Comparison of ENCODE assay signal across 17 cellular contexts in genomic region chr2:24872344-24873115, GRCh38. TPM values are rescaled to one million over a fixed set of nuclear protein-coding genes. Genes with fewer than 3 reads are reported as not detected.
DNase-seq lines count a peak whose midpoint lies in the region; ATAC-seq, FAIRE-seq and TF ChIP-seq lines count a peak whose summit lies in the region.
"Had no signal": no experiment of that assay in that cellular context is flagged by ENCODE, and none has a peak within 500 bp of the region (broad histone marks: within the 10 kb centered on the region; RNA-seq: fewer than 3 reads in every experiment).

No MANE protein-coding gene starts in this region.

- CTCF ChIA-PET in HepG2 (lab: Yijun Ruan, JAX; ENCODE audit: low intra/inter-chr PET ratio, low total read pairs) (no interaction called here), HEK293T (lab: Yijun Ruan, JAX) (no interaction called here)

- H3K4me1 ChIP-seq in HepG2 (ENCODE audit: insufficient read depth, low read length) (peaks cover 17% of the 10 kb centered on the region), right lobe of liver (no peaks in the 10 kb centered on the region), gastroesophageal sphincter (peaks cover 0 to 43% (median 13%) of the 10 kb centered on the region in 3 donors), gastrocnemius medialis (peaks cover 0 to 3% of the 10 kb centered on the region in 2 donors)
- H3K4me1 ChIP-seq: SJSA1 had no signal

- H4K20me1 ChIP-seq in HepG2 (ENCODE audit: insufficient read depth, low read length), result no peaks in the 10 kb centered on the region

- no peak for TF ChIP-seq RAD21 in HepG2 (CRISPR knock-in tag; IDR thresholded peaks at IDR 0.05)

- in situ Hi-C loops in HepG2 (cut with HindIII; ENCODE audit: extremely low pct_ligation_motif_present, low pct_unique_long_range_greater_than_20kb), result no loop called here
- in situ Hi-C loops in gastrocnemius medialis (cut with MboI; ENCODE audit: low sequenced_read_pairs in 4 of 4), result no loop called here

- no peak for FAIRE-seq in HepG2 (lab: Jason Lieb, UNC)

- BruUV-seq in HepG2 (replicated peaks; lab: Mats Ljungman, UMichigan), result no TSS peak

- ATAC-seq in HepG2 (peak; percentile 33), right lobe of liver (no peak), gastroesophageal sphincter (no peak), gastrocnemius medialis (no peak), GM21526 (IDR thresholded peaks at IDR 0.05; ENCODE audit: low FRiP score, unreplicated experiment) (no peak), GM19397 (IDR thresholded peaks at IDR 0.05; ENCODE audit: unreplicated experiment) (no peak)

- TF ChIP-seq POLR2A in HepG2 (IDR thresholded peaks at IDR 0.05; ENCODE audit: insufficient read depth in 1 of 2, low read depth in 2 of 2, low read length in 2 of 2) (no peak), right lobe of liver (IDR thresholded peaks at IDR 0.05) (no peak), gastroesophageal sphincter (IDR thresholded peaks at IDR 0.05) (no peak), gastrocnemius medialis (IDR thresholded peaks at IDR 0.05) (no peak)

- intact Hi-C loops in HepG2 (cut with micrococcal nuclease; ENCODE audit: unreplicated experiment), result no loop called here
- intact Hi-C loops in right lobe of liver (cut with DNase I), result no loop called here
- intact Hi-C loops in gastrocnemius medialis (cut with DNase I; ENCODE audit: low total_unique reads), result no loop called here

- H3K4me3 ChIP-seq in HepG2 (replicated peaks in 1 of 3; ENCODE audit: insufficient read depth in 1 of 3, low read depth in 2 of 3, low read length in 3 of 3) (peak overlapping the region in 1 of 3 experiments; percentile 19; a peak in 1 of 6 replicates), right lobe of liver (no peak overlapping the region), gastroesophageal sphincter (no peak overlapping the region), gastrocnemius medialis (no peak overlapping the region)
- H3K4me3 ChIP-seq: BLaER1 treated with 17β-estradiol and CSF1 and Interleukin-3, amounts not matched to agents 10 nM and 100 nM; MG63; PC-9; SJSA1 had no signal

- H3K27me3 ChIP-seq in HepG2 (ENCODE audit: control insufficient read depth in 1 of 2, insufficient read depth in 2 of 2, low read length in 2 of 2), result peaks cover 0 to 24% of the 10 kb centered on the region in 2 experiments; a peak in 1 of 5 replicates
- no peaks in the 10 kb centered on the region for H3K27me3 ChIP-seq in right lobe of liver
- H3K27me3 ChIP-seq in gastroesophageal sphincter, result no peaks in the 10 kb centered on the region
- no peaks in the 10 kb centered on the region for H3K27me3 ChIP-seq in gastrocnemius medialis
- H3K27me3 ChIP-seq: BLaER1 treated with 17β-estradiol and CSF1 and Interleukin-3, amounts not matched to agents 10 nM and 100 nM; MG63; SJSA1 had no signal

- no peak overlapping the region for H3K9ac ChIP-seq in HepG2 (ENCODE audit: insufficient read depth, low read depth, low read length)
- H3K9ac ChIP-seq: BLaER1 treated with 17β-estradiol and CSF1 and Interleukin-3, amounts not matched to agents 10 nM and 100 nM had no signal

- H3K36me3 ChIP-seq in HepG2 (replicated peaks in 1 of 2; ENCODE audit: control insufficient read depth in 1 of 2, insufficient read depth in 2 of 2, low read length in 2 of 2) (no peaks in the 10 kb centered on the region), right lobe of liver (no peaks in the 10 kb centered on the region), gastroesophageal sphincter (no peaks in the 10 kb centered on the region), gastrocnemius medialis (no peaks in the 10 kb centered on the region)
- H3K36me3 ChIP-seq: SJSA1 had no signal

- peak overlapping the region; percentile 37 for H3K4me2 ChIP-seq in HepG2 (ENCODE audit: low read depth, low read length)
- H3K4me2 ChIP-seq: PC-9 had no signal

- H3K79me2 ChIP-seq in HepG2 (ENCODE audit: insufficient read depth, low read length), result no peaks in the 10 kb centered on the region

- TF ChIP-seq CTCF in HepG2 (CRISPR knock-in tag; IDR thresholded peaks at IDR 0.05) (no peak), right lobe of liver (IDR thresholded peaks at IDR 0.05) (no peak), gastroesophageal sphincter (IDR thresholded peaks at IDR 0.05) (no peak), gastrocnemius medialis (IDR thresholded peaks at IDR 0.05 in 4 of 5, conservative IDR thresholded peaks at IDR 0.05 in 1 of 5) (no peak)

- 59% methylated on average over 17 of the region's 19 CpGs for WGBS in HepG2 (ENCODE audit: low lambda C conversion rate)
- 88% methylated on average over 6 of the region's 19 CpGs for whole genome bisulfite sequencing in right lobe of liver (ENCODE audit: insufficient coverage, low coverage, low lambda C conversion rate, missing lambda C conversion rate)
- WGBS in gastroesophageal sphincter (ENCODE audit: low coverage in 1 of 2), 2 donors, result 85% methylated on average over 5 of the region's 19 CpGs; no CpG with 5 or more reads in 1 of the 2 donors

- H3K9me3 ChIP-seq in HepG2 (ENCODE audit: low read length) (no peaks in the 10 kb centered on the region), right lobe of liver (no peaks in the 10 kb centered on the region), gastroesophageal sphincter (no peaks in the 10 kb centered on the region), gastrocnemius medialis (no peaks in the 10 kb centered on the region)
- H3K9me3 ChIP-seq: BLaER1 treated with 17β-estradiol and CSF1 and Interleukin-3, amounts not matched to agents 10 nM and 100 nM; MG63; SJSA1 had no signal

- H3K27ac ChIP-seq in HepG2 (ENCODE audit: extremely low read length, insufficient read depth, low read length) (no peak overlapping the region), right lobe of liver (no peak overlapping the region), gastroesophageal sphincter (peak overlapping the region in 3 of 4 donors; percentile 39 to 77 (median 73)), gastrocnemius medialis (peak overlapping the region; percentile 61 to 73 (median 70))
- H3K27ac ChIP-seq: BLaER1 treated with 17β-estradiol and CSF1 and Interleukin-3, amounts not matched to agents 10 nM and 100 nM; PC-9; SJSA1; WERI-Rb-1 had no signal

- DNase-seq in HepG2 (ENCODE audit: low spot score) (no peak), right lobe of liver (no peak), gastrocnemius medialis (no peak), HEK293T (ENCODE audit: extremely low spot score) (no peak)
- DNase-seq in central memory CD4-positive, alpha-beta T cell, result no peak
- DNase-seq: activated CD4-positive, alpha-beta memory T cell treated with anti-CD3 and anti-CD28 coated beads for 36 hours; activated T-cell treated with anti-CD3 and anti-CD28 coated beads for 4 hours; MG63; NCI-H82; T-helper 2 cell; WERI-Rb-1 had no signal

- POLR2A ChIA-PET in HepG2 (lab: Yijun Ruan, JAX), result no interaction called here
- POLR2A ChIA-PET in HEK293T (lab: Yijun Ruan, JAX), result no interaction called here

- no peak for TF ChIP-seq EP300 in HepG2 (IDR thresholded peaks at IDR 0.05; ENCODE audit: low read depth in 2 of 2, low read length in 2 of 2)
- TF ChIP-seq EP300 in HepG2 (CRISPR knock-in tag; IDR thresholded peaks at IDR 0.05; ENCODE audit: borderline replicate concordance), result no peak
- no peak for TF ChIP-seq EP300 in gastroesophageal sphincter (IDR thresholded peaks at IDR 0.05)

- no peak overlapping the region for H2AFZ ChIP-seq in HepG2 (ENCODE audit: low read length)
- H2AFZ ChIP-seq: PC-9 had no signal

TF ChIP-seq in HepG2, 621 proteins besides CTCF, POLR2A, EP300 and RAD21 (continues in another document):
- 0 out of 2 replicates have a peak, but pooled peaks have one; percentile 23 for TF ChIP-seq NFKB2 (CRISPR knock-in tag; IDR thresholded peaks at IDR 0.05; ENCODE audit: borderline replicate concordance)

TF ChIP-seq in HEK293T, 16 proteins besides CTCF, POLR2A, EP300 and RAD21:
- TF ChIP-seq ZNF384 (IDR thresholded peaks at IDR 0.05), result no peak
- no peak for TF ChIP-seq SP1 (IDR thresholded peaks at IDR 0.05)
- TF ChIP-seq FOXA1 (IDR thresholded peaks at IDR 0.05), result no peak
- TF ChIP-seq SUZ12 (IDR thresholded peaks at IDR 0.05), result no peak
- no peak for TF ChIP-seq FOXM1 (IDR thresholded peaks at IDR 0.05; ENCODE audit: borderline replicate concordance)
- TF ChIP-seq LEF1 (IDR thresholded peaks at IDR 0.05; ENCODE audit: borderline replicate concordance), result no peak
- TF ChIP-seq ELF4 (IDR thresholded peaks at IDR 0.05), result no peak
- no peak for TF ChIP-seq CTBP1 (IDR thresholded peaks at IDR 0.05; ENCODE audit: borderline replicate concordance)
- no peak for TF ChIP-seq TARDBP (IDR thresholded peaks at IDR 0.05)
- TF ChIP-seq FOXK2 (IDR thresholded peaks at IDR 0.05), result no peak
- TF ChIP-seq ARNT (IDR thresholded peaks at IDR 0.05), result no peak
- no peak for TF ChIP-seq BHLHE40 (IDR thresholded peaks at IDR 0.05; ENCODE audit: borderline replicate concordance)

RNA-seq across cellular contexts. Expression of gene ADCY3, which starts 47.5 kb away (rescaled TPM):
- total RNA-seq in HepG2 (2016; rRNA removed; fragmentation: Illumina TruSeq; extraction: Trizol), result 0.11 TPM in 1 of 2 replicates, not detected in the other
- not detected in 2 replicates for total RNA-seq in HepG2 (2016; cell fraction: cytosol; rRNA removed; fragmentation: Illumina TruSeq; extraction: Trizol; ENCODE audit: low read depth)
- 0.13 and 0.21 TPM in 2 replicates for total RNA-seq in HepG2 (2016; cell fraction: insoluble cytoplasmic fraction; rRNA removed; fragmentation: Illumina TruSeq; extraction: Trizol)
- total RNA-seq in HepG2 (2016; cell fraction: membrane; rRNA removed; fragmentation: Illumina TruSeq; extraction: Trizol), result 0.21 TPM in 1 of 2 replicates, not detected in the other
- not detected in 2 replicates for total RNA-seq in HepG2 (2016; cell fraction: nucleus; rRNA removed; fragmentation: Illumina TruSeq; extraction: Trizol)
- polyA plus RNA-seq in HepG2 (2011; rRNA removed), result 0.40 and 0.61 TPM in 2 replicates
- 0.10 and 0.42 TPM in 2 replicates for polyA plus RNA-seq in HepG2 (2011; cell fraction: cytosol; rRNA removed)
- 1.8 and 2.6 TPM in 2 replicates for polyA plus RNA-seq in HepG2 (2011; cell fraction: nucleus; rRNA removed)
- polyA plus RNA-seq in HepG2 (2012), result 0.12 and 0.13 TPM in 2 replicates
- polyA plus RNA-seq in HepG2 (2016; cell fraction: cytosol; fragmentation: Illumina TruSeq; extraction: Trizol; ENCODE audit: low read depth), result not detected in 2 replicates
- not detected in 2 replicates for polyA plus RNA-seq in HepG2 (2016; cell fraction: insoluble cytoplasmic fraction; fragmentation: Illumina TruSeq; extraction: Trizol; ENCODE audit: low read depth)
- polyA plus RNA-seq in HepG2 (2016; cell fraction: membrane; fragmentation: Illumina TruSeq; extraction: Trizol; ENCODE audit: low read depth), result 0.36 TPM in 1 of 2 replicates, not detected in the other
- not detected in 2 replicates for polyA plus RNA-seq in HepG2 (2016; cell fraction: nucleus; fragmentation: Illumina TruSeq; extraction: Trizol; ENCODE audit: insufficient read depth, low read depth)
- 1.3 and 222 TPM in 2 replicates for polyA minus RNA-seq in HepG2 (2011; rRNA and poly(A)+ RNA removed; ENCODE audit: low replicate concordance)
- 1.1 and 1.8 TPM in 2 replicates for polyA minus RNA-seq in HepG2 (2011; cell fraction: cytosol; rRNA and poly(A)+ RNA removed)
- 0.77 and 1.2 TPM in 2 replicates for polyA minus RNA-seq in HepG2 (2011; cell fraction: nucleus; rRNA and poly(A)+ RNA removed)
- 1 to 10 TPM; 2.2 to 7.0 (median 5.6) TPM for total RNA-seq in right lobe of liver
- 10 to 100 TPM; 32.5 to 54.5 (median 39.9) TPM for total RNA-seq in gastroesophageal sphincter
- total RNA-seq in gastrocnemius medialis, result 10 to 100 TPM in 2 of 4 donors, 1 to 10 TPM in 2; 3.9 to 16.6 (median 12.3) TPM

Comparison
In these comparisons a context has a peak if more than half of its experiments do, and no peak if none do; other contexts are left out.
1. H3K27ac ChIP-seq: peak in gastroesophageal sphincter (3 of 4) and gastrocnemius medialis (4 of 4); none in HepG2 (single experiment) and right lobe of liver (0 of 3).